ENCODE assay signal across 8 cellular contexts in genomic region chr17:31509095-31509804, GRCh38.
A peak's percentile ranks its signal among the peaks of the same experiment; 100 is the strongest.
DNase-seq lines count a peak whose midpoint lies in the region; ATAC-seq and TF ChIP-seq lines count a peak whose summit lies in the region.

No MANE protein-coding gene starts in this region.

- H3K27ac ChIP-seq in angular gyrus (ENCODE audit: low read depth, low read length) (peak overlapping the region; percentile 71), brain microvascular endothelial cell (no peak overlapping the region)

- no peak for TF ChIP-seq CTCF in progenitor cell of endocrine pancreas (IDR thresholded peaks at IDR 0.05; ENCODE audit: unreplicated experiment)
- TF ChIP-seq CTCF in brain microvascular endothelial cell (IDR thresholded peaks at IDR 0.05; ENCODE audit: low read depth, low read length, missing control alignments), result no peak

- H3K4me1 Mint-ChIP-seq in progenitor cell of endocrine pancreas (ENCODE audit: low read depth), result peaks cover 14% of the 10 kb centered on the region

- DNase-seq in progenitor cell of endocrine pancreas (ENCODE audit: low spot score, unreplicated experiment), result no peak
- no peak for DNase-seq in NK-92 (lab: John Stamatoyannopoulos, UW; ENCODE audit: unreplicated experiment)
- no peak for DNase-seq in brain microvascular endothelial cell

- ATAC-seq in GM19035 (IDR thresholded peaks at IDR 0.05; ENCODE audit: unreplicated experiment) (peak; percentile 12), HG03342 (IDR thresholded peaks at IDR 0.05; ENCODE audit: unreplicated experiment) (peak; percentile 16), HG03045 (IDR thresholded peaks at IDR 0.05; ENCODE audit: unreplicated experiment) (no peak), SK-N-SH treated with all-trans-retinoic acid at 6 μM for 48 hours (no peak)

- H3K27me3 ChIP-seq in brain microvascular endothelial cell (replicated peaks), result no peaks in the 10 kb centered on the region

- H3K4me3 Mint-ChIP-seq in progenitor cell of endocrine pancreas (ENCODE audit: low read depth), result no peak overlapping the region

- H3K9me3 Mint-ChIP-seq in progenitor cell of endocrine pancreas (ENCODE audit: low read depth), result no peaks in the 10 kb centered on the region

- H3K36me3 ChIP-seq in brain microvascular endothelial cell (replicated peaks), result no peaks in the 10 kb centered on the region

- no peaks in the 10 kb centered on the region for H3K36me3 Mint-ChIP-seq in progenitor cell of endocrine pancreas (ENCODE audit: insufficient read depth)

- no peak overlapping the region for H3K4me3 ChIP-seq in brain microvascular endothelial cell (ENCODE audit: low read depth, low read length)

- H3K27me3 Mint-ChIP-seq in progenitor cell of endocrine pancreas, result no peaks in the 10 kb centered on the region

- in situ Hi-C loops in brain microvascular endothelial cell (cut with HindIII; ENCODE audit: low pct_ligation_motif_present, low sequenced_read_pairs), result no loop called here

- H3K27ac Mint-ChIP-seq in progenitor cell of endocrine pancreas, result peak overlapping the region; percentile 87

TF ChIP-seq in SK-N-SH treated with all-trans-retinoic acid at 6 μM for 48 hours, 23 proteins besides CTCF, POLR2A, EP300 and RAD21:
- TF ChIP-seq RARB (CRISPR knock-in tag; IDR thresholded peaks at IDR 0.05), result no peak
- no peak for TF ChIP-seq ISL1 (CRISPR knock-in tag; IDR thresholded peaks at IDR 0.05)
- no peak for TF ChIP-seq ZNF70 (CRISPR knock-in tag; IDR thresholded peaks at IDR 0.05)
- no peak for TF ChIP-seq PPARA (CRISPR knock-in tag; IDR thresholded peaks at IDR 0.05; ENCODE audit: borderline replicate concordance)
- TF ChIP-seq TOX (CRISPR knock-in tag; IDR thresholded peaks at IDR 0.05; ENCODE audit: borderline replicate concordance), result no peak

Comparison
In these comparisons a context has a peak if more than half of its experiments do, and no peak if none do; other contexts are left out.
1. ATAC-seq: peak in GM19035 (single experiment) and HG03342 (single experiment); none in HG03045 (single experiment) and SK-N-SH treated with all-trans-retinoic acid at 6 μM for 48 hours (single experiment).